16 cellular contexts compared by ENCODE assay signal in genomic region chr6:46381579-46381978, GRCh38.
DNase-seq lines count a peak whose midpoint lies in the region; ATAC-seq and TF ChIP-seq lines count a peak whose summit lies in the region.
"Had no signal": no experiment of that assay in that cellular context is flagged by ENCODE, and none has a peak within 500 bp of the region (broad histone marks: within the 10 kb centered on the region; RNA-seq: fewer than 3 reads in every experiment).

No MANE protein-coding gene starts in this region.

- DNase-seq in DMS53 (lab: John Stamatoyannopoulos, UW) (peak; percentile 28), DMS53 treated with DMSO at 0.1 percent for 48 hours (lab: John Stamatoyannopoulos, UW; ENCODE audit: unreplicated experiment) (no peak), left ventricle myocardium inferior (no peak), right cardiac atrium (no peak), left lung (no peak), neuronal stem cell (ENCODE audit: low spot score) (no peak)
- DNase-seq in activated CD8-positive, alpha-beta memory T cell treated with anti-CD3 and anti-CD28 coated beads, Interleukin-2, amount 50 U/mL, for 4 hours = no peak
- DNase-seq: 8988T, Kasumi-1, NCI-H1694 treated with DMSO at 0.1 percent for 48 hours, NCI-H2171, NCI-H446, NCI-H82 had no signal

- no peak overlapping the region for H2AK5ac ChIP-seq in neuronal stem cell (ENCODE audit: low read depth, low read length)

- H3K4ac ChIP-seq in neuronal stem cell (ENCODE audit: low read length) = no peak overlapping the region

- H3K4me3 ChIP-seq in left ventricle myocardium inferior = no peak overlapping the region
- H3K4me3 ChIP-seq in right cardiac atrium (ENCODE audit: low read length) = no peak overlapping the region
- H3K4me3 ChIP-seq in left lung = no peak overlapping the region
- H3K4me3 ChIP-seq in neuronal stem cell (ENCODE audit: low read length in 2 of 2) = no peak overlapping the region
- H3K4me3 ChIP-seq: HAP-1, SJSA1 had no signal

- TF ChIP-seq CTCF in left ventricle myocardium inferior (IDR thresholded peaks at IDR 0.05; ENCODE audit: borderline replicate concordance) = no peak
- no peak for TF ChIP-seq CTCF in left lung (IDR thresholded peaks at IDR 0.05)

- H2BK5ac ChIP-seq in neuronal stem cell (ENCODE audit: low read length) = no peak overlapping the region

- H3K14ac ChIP-seq in neuronal stem cell (ENCODE audit: low read length) = no peak overlapping the region

- H3K27me3 ChIP-seq in left ventricle myocardium inferior (ENCODE audit: low read depth) = no peaks in the 10 kb centered on the region
- no peaks in the 10 kb centered on the region for H3K27me3 ChIP-seq in right cardiac atrium (ENCODE audit: control insufficient read depth, insufficient read depth)
- no peaks in the 10 kb centered on the region for H3K27me3 ChIP-seq in left lung
- no peaks in the 10 kb centered on the region for H3K27me3 ChIP-seq in neuronal stem cell (ENCODE audit: control insufficient read depth in 3 of 3, insufficient read depth in 3 of 3, low read depth in 1 of 3, low read length in 3 of 3)
- H3K27me3 ChIP-seq: SJSA1 had no signal

- H4K8ac ChIP-seq in neuronal stem cell (ENCODE audit: low read depth, low read length) = no peak overlapping the region

- H4K91ac ChIP-seq in neuronal stem cell (ENCODE audit: low read depth, low read length, poor library complexity) = no peak overlapping the region

- H3K27ac ChIP-seq in left ventricle myocardium inferior (replicated peaks) (peak overlapping the region; percentile 65), right cardiac atrium (ENCODE audit: low read length) (no peak overlapping the region), left lung (no peak overlapping the region), neuronal stem cell (replicated peaks; ENCODE audit: low read length) (no peak overlapping the region)
- H3K27ac ChIP-seq: SJSA1 had no signal

- no peak overlapping the region for H2BK15ac ChIP-seq in neuronal stem cell (ENCODE audit: low read length)

- no peak overlapping the region for H2AFZ ChIP-seq in neuronal stem cell (ENCODE audit: low read length)

- H3K9ac ChIP-seq in neuronal stem cell (ENCODE audit: low read depth, low read length, poor library complexity) = no peak overlapping the region

- peaks cover 87% of the 10 kb centered on the region for H3K4me1 ChIP-seq in left ventricle myocardium inferior
- peaks cover 17% of the 10 kb centered on the region for H3K4me1 ChIP-seq in right cardiac atrium (ENCODE audit: control insufficient read depth, insufficient read depth, low read length)
- H3K4me1 ChIP-seq in left lung = no peaks in the 10 kb centered on the region
- H3K4me1 ChIP-seq in neuronal stem cell (ENCODE audit: control insufficient read depth in 2 of 2, insufficient read depth in 1 of 2, low read depth in 1 of 2, low read length in 2 of 2) = peaks cover 0 to 7% of the 10 kb centered on the region in 2 donors
- H3K4me1 ChIP-seq: HAP-1 had no signal

- H2BK12ac ChIP-seq in neuronal stem cell (ENCODE audit: low read length) = no peak overlapping the region

- H3K9me3 ChIP-seq in left ventricle myocardium inferior (replicated peaks) (no peaks in the 10 kb centered on the region), right cardiac atrium (ENCODE audit: control insufficient read depth, low read length) (no peaks in the 10 kb centered on the region), left lung (no peaks in the 10 kb centered on the region), neuronal stem cell (replicated peaks in 1 of 2; ENCODE audit: control insufficient read depth in 2 of 2, insufficient read depth in 1 of 2, low read depth in 1 of 2, low read length in 2 of 2) (no peaks in the 10 kb centered on the region)
- H3K9me3 ChIP-seq: HAP-1, SJSA1 had no signal

- H3K18ac ChIP-seq in neuronal stem cell (ENCODE audit: low read length) = no peak overlapping the region

- ATAC-seq in right cardiac atrium (no peak), left lung (peak; percentile 27), GM19467 (IDR thresholded peaks at IDR 0.05; ENCODE audit: unreplicated experiment) (no peak)

- H3K79me1 ChIP-seq in neuronal stem cell (ENCODE audit: low read depth, low read length) = no peaks in the 10 kb centered on the region

- H3K23ac ChIP-seq in neuronal stem cell (ENCODE audit: low read depth, low read length, poor library complexity) = no peak overlapping the region

- no peak overlapping the region for H2BK120ac ChIP-seq in neuronal stem cell (ENCODE audit: low read depth, low read length)

- H3K4me2 ChIP-seq in neuronal stem cell (ENCODE audit: insufficient read depth, low read length, poor library complexity, severe bottlenecking) = no peak overlapping the region

- H3K36me3 ChIP-seq in left ventricle myocardium inferior (no peaks in the 10 kb centered on the region), left lung (no peaks in the 10 kb centered on the region), neuronal stem cell (replicated peaks in 1 of 2; ENCODE audit: control insufficient read depth in 2 of 2, insufficient read depth in 2 of 2, low read length in 2 of 2) (no peaks in the 10 kb centered on the region)
- H3K36me3 ChIP-seq: HAP-1, SJSA1 had no signal

- intact Hi-C loops in left ventricle myocardium inferior (cut with micrococcal nuclease) (no loop called here), right cardiac atrium (cut with DNase I) (no loop called here), left lung (cut with DNase I) (no loop called here)

- 73% methylated on average over 3 of the region's 3 CpGs for WGBS in right cardiac atrium
- no CpG with 5 or more reads among the region's 3 CpGs for WGBS in neuronal stem cell (ENCODE audit: extremely low coverage in 2 of 2, insufficient read length in 2 of 2, insufficient replicate concordance in 1 of 2), 2 donors
